In the genomic region with DNA sequence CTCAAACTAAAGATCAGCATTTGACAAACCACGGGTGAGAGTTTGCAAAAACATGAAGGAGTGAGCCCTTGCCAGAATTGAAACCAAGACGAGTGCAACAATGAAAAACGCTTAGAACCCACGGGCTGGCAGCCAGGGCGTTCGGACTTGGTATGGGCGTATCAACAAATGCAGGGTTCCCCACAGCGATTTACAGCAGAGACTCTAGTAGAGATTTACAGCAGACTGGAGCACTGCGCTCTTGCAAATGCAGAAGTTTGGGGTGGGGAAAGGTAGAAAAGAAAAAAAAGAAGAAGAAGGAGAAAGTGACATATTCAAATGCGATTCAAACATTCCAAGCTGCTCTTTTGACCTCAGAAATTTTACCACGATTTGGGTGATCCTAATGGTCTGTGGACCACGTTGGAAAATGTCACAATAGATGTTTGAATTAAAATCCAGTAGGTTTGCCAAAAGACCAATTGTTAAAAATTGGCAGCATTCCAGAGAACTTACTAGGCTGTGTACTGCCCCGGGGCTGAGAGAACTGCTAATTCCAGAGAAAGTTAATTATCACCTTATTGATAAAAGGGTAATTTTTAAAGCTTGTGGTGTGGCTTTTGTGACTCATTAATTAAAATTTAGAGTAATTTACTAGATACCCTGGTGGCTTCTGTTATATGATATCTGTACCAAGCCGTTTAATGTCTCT, we compare ENCODE assay signal across 9 cellular contexts. TPM values are rescaled to one million over a fixed set of nuclear protein-coding genes. Genes with fewer than 3 reads are reported as not detected.
A peak's percentile ranks its signal among the peaks of the same experiment; 100 is the strongest.
DNase-seq lines count a peak whose midpoint lies in the region; ATAC-seq and TF ChIP-seq lines count a peak whose summit lies in the region.
"Had no signal": no experiment of that assay in that cellular context is flagged by ENCODE, and none has a peak within 500 bp of the region (broad histone marks: within the 10 kb centered on the region; RNA-seq: fewer than 3 reads in every experiment).

No MANE protein-coding gene starts in this region.

- no peak overlapping the region for H3K4me3 Mint-ChIP-seq in WTC11
- H3K4me3 Mint-ChIP-seq in natural killer cell = peak overlapping the region; percentile 98

- no peaks in the 10 kb centered on the region for H3K27me3 Mint-ChIP-seq in WTC11 (ENCODE audit: low read depth)
- H3K27me3 Mint-ChIP-seq in natural killer cell (ENCODE audit: low read depth in 2 of 2) = no peaks in the 10 kb centered on the region

- TF ChIP-seq CTCF in WTC11 (IDR thresholded peaks at IDR 0.05) = no peak
- TF ChIP-seq CTCF in natural killer cell (IDR thresholded peaks at IDR 0.05) = no peak
- no peak for TF ChIP-seq CTCF in testis (IDR thresholded peaks at IDR 0.05)

- H3K4me1 Mint-ChIP-seq in WTC11 (peaks cover 29% of the 10 kb centered on the region), natural killer cell (peaks cover 76 to 82% of the 10 kb centered on the region in 2 donors)

- H3K4me3 ChIP-seq in ectodermal cell (ENCODE audit: insufficient read depth, low read depth, low read length) (peak overlapping the region; percentile 9), testis (no peak overlapping the region)

- no peak overlapping the region for H3K27ac Mint-ChIP-seq in WTC11
- H3K27ac Mint-ChIP-seq in natural killer cell = peak overlapping the region; percentile 89 to 100

- POLR2A ChIA-PET in WTC11 (lab: Charles Lee) = no interaction called here

- intact Hi-C loops in natural killer cell (cut with micrococcal nuclease) (loop anchor here (5.0 to 10.0 kb wide), 6 partner anchors 33 to 1723 kb away; partner anchors contain the start of genes CD164, CEP57L1, SEC63 and SESN1), testis (cut with DNase I; ENCODE audit: low total_unique reads) (no loop called here)

- DNase-seq in SIG-M5 treated with dmso at 0.1 percent for 504 hours (lab: John Stamatoyannopoulos, UW; ENCODE audit: unreplicated experiment) (peak; percentile 28), SIG-M5 (lab: John Stamatoyannopoulos, UW) (no peak), WTC11 (ENCODE audit: low spot score) (no peak), natural killer cell (no peak), DMS53 treated with DMSO at 0.1 percent for 48 hours (lab: John Stamatoyannopoulos, UW; ENCODE audit: unreplicated experiment) (no peak), testis (no peak)

- H3K9me3 ChIP-seq in ectodermal cell (ENCODE audit: control insufficient read depth, low read length) (no peaks in the 10 kb centered on the region), testis (no peaks in the 10 kb centered on the region)

- H3K36me3 ChIP-seq in ectodermal cell (ENCODE audit: control insufficient read depth, insufficient read depth, low read length) (no peaks in the 10 kb centered on the region), testis (ENCODE audit: low read depth, missing control alignments) (no peaks in the 10 kb centered on the region)

- ATAC-seq in WTC11 (peak; percentile 28; the same call in 1 of the 2 replicates), natural killer cell (peak in 1 of 3 donors; percentile 10), GM19452 (IDR thresholded peaks at IDR 0.05; ENCODE audit: unreplicated experiment) (no peak)

- H3K27me3 ChIP-seq in ectodermal cell (ENCODE audit: control insufficient read depth, insufficient read depth, low read length, poor library complexity, severe bottlenecking) (no peaks in the 10 kb centered on the region), testis (no peaks in the 10 kb centered on the region)

- peak overlapping the region; percentile 65 for H3K27ac ChIP-seq in ectodermal cell (ENCODE audit: insufficient read depth, low read depth, low read length, poor library complexity, severe bottlenecking)
- H3K27ac ChIP-seq in testis = no peak overlapping the region
- H3K27ac ChIP-seq: C4-2B had no signal

- TF ChIP-seq POLR2A in testis (IDR thresholded peaks at IDR 0.05) = no peak

- WGBS in ectodermal cell, 2 experiments = 28 to 38% methylated on average over 13 to 14 of the region's 14 CpGs
- WGBS in testis, 2 donors = 38 to 43% methylated on average over 14 of the region's 14 CpGs

- CTCF ChIA-PET in WTC11 (lab: Charles Lee) = no interaction called here

- no peaks in the 10 kb centered on the region for H3K36me3 Mint-ChIP-seq in WTC11
- H3K36me3 Mint-ChIP-seq in natural killer cell = no peaks in the 10 kb centered on the region

- no peaks in the 10 kb centered on the region; the same call in 1 of the 2 replicates for H3K9me3 Mint-ChIP-seq in WTC11
- no peaks in the 10 kb centered on the region for H3K9me3 Mint-ChIP-seq in natural killer cell

- H3K4me1 ChIP-seq in ectodermal cell (ENCODE audit: control insufficient read depth, insufficient read depth, low read length) = peaks cover 53% of the 10 kb centered on the region
- H3K4me1 ChIP-seq in testis = peaks cover 3% of the 10 kb centered on the region

TF ChIP-seq in WTC11, 78 proteins besides CTCF, POLR2A, EP300 and RAD21:
- TF ChIP-seq NFATC4 (CRISPR knock-in tag; IDR thresholded peaks at IDR 0.05) = no peak
- no peak for TF ChIP-seq ZNF416 (CRISPR knock-in tag; IDR thresholded peaks at IDR 0.05)
- TF ChIP-seq TP53 (CRISPR knock-in tag; IDR thresholded peaks at IDR 0.05) = no peak
- no peak for TF ChIP-seq ZNF219 (CRISPR knock-in tag; IDR thresholded peaks at IDR 0.05; ENCODE audit: borderline replicate concordance)
- no peak for TF ChIP-seq SOX15 (CRISPR knock-in tag; IDR thresholded peaks at IDR 0.05)
- no peak for TF ChIP-seq ZNF121 (CRISPR knock-in tag; IDR thresholded peaks at IDR 0.05)
- no peak for TF ChIP-seq PRRX2 (CRISPR knock-in tag; IDR thresholded peaks at IDR 0.05)
- TF ChIP-seq ZNF317 (CRISPR knock-in tag; IDR thresholded peaks at IDR 0.05; ENCODE audit: borderline replicate concordance, low read depth) = no peak
- TF ChIP-seq SMAD4 (CRISPR knock-in tag; IDR thresholded peaks at IDR 0.05) = no peak
- TF ChIP-seq TEAD1 (CRISPR knock-in tag; IDR thresholded peaks at IDR 0.05) = no peak
- no peak for TF ChIP-seq NFE2L1 (CRISPR knock-in tag; IDR thresholded peaks at IDR 0.05)
- no peak for TF ChIP-seq FOXJ3 (CRISPR knock-in tag; IDR thresholded peaks at IDR 0.05; ENCODE audit: borderline replicate concordance)
- no peak for TF ChIP-seq OVOL2 (CRISPR knock-in tag; IDR thresholded peaks at IDR 0.05; ENCODE audit: borderline replicate concordance)
- TF ChIP-seq, protein P1, sequence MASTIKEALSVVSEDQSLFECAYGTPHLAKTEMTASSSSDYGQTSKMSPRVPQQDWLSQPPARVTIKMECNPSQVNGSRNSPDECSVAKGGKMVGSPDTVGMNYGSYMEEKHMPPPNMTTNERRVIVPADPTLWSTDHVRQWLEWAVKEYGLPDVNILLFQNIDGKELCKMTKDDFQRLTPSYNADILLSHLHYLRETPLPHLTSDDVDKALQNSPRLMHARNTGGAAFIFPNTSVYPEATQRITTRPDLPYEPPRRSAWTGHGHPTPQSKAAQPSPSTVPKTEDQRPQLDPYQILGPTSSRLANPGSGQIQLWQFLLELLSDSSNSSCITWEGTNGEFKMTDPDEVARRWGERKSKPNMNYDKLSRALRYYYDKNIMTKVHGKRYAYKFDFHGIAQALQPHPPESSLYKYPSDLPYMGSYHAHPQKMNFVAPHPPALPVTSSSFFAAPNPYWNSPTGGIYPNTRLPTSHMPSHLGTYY (CRISPR knock-in tag; IDR thresholded peaks at IDR 0.05) = no peak
- TF ChIP-seq ZNF263 (CRISPR knock-in tag; IDR thresholded peaks at IDR 0.05; ENCODE audit: low read depth) = no peak
- no peak for TF ChIP-seq FOXP1 (CRISPR knock-in tag; IDR thresholded peaks at IDR 0.05; ENCODE audit: borderline replicate concordance)
- TF ChIP-seq, protein P2, sequence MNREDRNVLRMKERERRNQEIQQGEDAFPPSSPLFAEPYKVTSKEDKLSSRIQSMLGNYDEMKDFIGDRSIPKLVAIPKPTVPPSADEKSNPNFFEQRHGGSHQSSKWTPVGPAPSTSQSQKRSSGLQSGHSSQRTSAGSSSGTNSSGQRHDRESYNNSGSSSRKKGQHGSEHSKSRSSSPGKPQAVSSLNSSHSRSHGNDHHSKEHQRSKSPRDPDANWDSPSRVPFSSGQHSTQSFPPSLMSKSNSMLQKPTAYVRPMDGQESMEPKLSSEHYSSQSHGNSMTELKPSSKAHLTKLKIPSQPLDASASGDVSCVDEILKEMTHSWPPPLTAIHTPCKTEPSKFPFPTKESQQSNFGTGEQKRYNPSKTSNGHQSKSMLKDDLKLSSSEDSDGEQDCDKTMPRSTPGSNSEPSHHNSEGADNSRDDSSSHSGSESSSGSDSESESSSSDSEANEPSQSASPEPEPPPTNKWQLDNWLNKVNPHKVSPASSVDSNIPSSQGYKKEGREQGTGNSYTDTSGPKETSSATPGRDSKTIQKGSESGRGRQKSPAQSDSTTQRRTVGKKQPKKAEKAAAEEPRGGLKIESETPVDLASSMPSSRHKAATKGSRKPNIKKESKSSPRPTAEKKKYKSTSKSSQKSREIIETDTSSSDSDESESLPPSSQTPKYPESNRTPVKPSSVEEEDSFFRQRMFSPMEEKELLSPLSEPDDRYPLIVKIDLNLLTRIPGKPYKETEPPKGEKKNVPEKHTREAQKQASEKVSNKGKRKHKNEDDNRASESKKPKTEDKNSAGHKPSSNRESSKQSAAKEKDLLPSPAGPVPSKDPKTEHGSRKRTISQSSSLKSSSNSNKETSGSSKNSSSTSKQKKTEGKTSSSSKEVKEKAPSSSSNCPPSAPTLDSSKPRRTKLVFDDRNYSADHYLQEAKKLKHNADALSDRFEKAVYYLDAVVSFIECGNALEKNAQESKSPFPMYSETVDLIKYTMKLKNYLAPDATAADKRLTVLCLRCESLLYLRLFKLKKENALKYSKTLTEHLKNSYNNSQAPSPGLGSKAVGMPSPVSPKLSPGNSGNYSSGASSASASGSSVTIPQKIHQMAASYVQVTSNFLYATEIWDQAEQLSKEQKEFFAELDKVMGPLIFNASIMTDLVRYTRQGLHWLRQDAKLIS (CRISPR knock-in tag; IDR thresholded peaks at IDR 0.05; ENCODE audit: borderline replicate concordance) = no peak

RNA-seq across cellular contexts. Expression of gene SCML4, which starts 3.4 kb away (rescaled TPM):
- total RNA-seq in WTC11 (2021) = not detected in 3 replicates
- polyA plus RNA-seq in ectodermal cell (2013, experiment 1 of 4) = not detected
- 0.11 TPM for polyA plus RNA-seq in ectodermal cell (2013, experiment 2 of 4)
- not detected for polyA plus RNA-seq in ectodermal cell (2013, experiment 3 of 4)
- 0.12 TPM for polyA plus RNA-seq in ectodermal cell (2013, experiment 4 of 4)
- total RNA-seq in natural killer cell = 10 to 100 TPM; 32.6 to 59.9 (median 56.8) TPM
- 1 to 10 TPM; 1.3 to 1.4 TPM for total RNA-seq in testis
- 7.8 TPM for polyA plus RNA-seq in testis (ENCODE audit: insufficient read depth, low read depth, low replicate concordance)

Comparison
In these comparisons a context has a peak if more than half of its experiments do, and no peak if none do; other contexts are left out.
1. RNA of gene SCML4, which starts 3.4 kb away (total RNA-seq): 32.6 to 59.9 TPM in natural killer cell; 1.3 to 1.4 TPM in testis and not detected in WTC11; every median in the first group is over 10 times any median in the second.